ENCODE assay signal across 8 cellular contexts in the genomic region with DNA sequence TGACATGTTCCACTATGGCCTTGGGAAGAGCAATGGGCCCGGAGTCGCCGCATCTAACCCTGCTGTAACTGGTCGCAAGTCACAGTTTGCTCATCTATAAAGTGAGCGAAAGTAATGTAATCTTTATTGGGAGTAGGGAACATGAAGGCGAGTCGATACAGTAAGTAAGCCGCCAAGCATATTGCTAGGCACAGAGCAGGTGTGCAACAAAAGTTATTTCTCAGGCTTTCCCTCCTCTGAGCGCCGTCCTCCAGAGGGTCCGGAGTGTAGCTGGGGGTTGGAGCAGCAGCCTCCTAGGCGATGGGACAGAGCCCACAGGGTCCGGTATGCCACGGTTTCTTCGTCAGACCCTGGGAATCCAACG. TPM values are rescaled to one million over a fixed set of nuclear protein-coding genes. Genes with fewer than 3 reads are reported as not detected.
A peak's percentile ranks its signal among the peaks of the same experiment; 100 is the strongest.
DNase-seq lines count a peak whose midpoint lies in the region; ATAC-seq and TF ChIP-seq lines count a peak whose summit lies in the region.

No MANE protein-coding gene starts in this region.

- 36% methylated on average over 16 of the region's 16 CpGs for WGBS in right cardiac atrium

- BruUV-seq in A673 (replicated peaks; lab: Mats Ljungman, UMichigan) = no TSS peak

- peaks cover 15% of the 10 kb centered on the region for H3K4me1 ChIP-seq in CD8-positive, alpha-beta memory T cell (ENCODE audit: insufficient read depth, low read length)
- no peaks in the 10 kb centered on the region for H3K4me1 ChIP-seq in right cardiac atrium (ENCODE audit: control insufficient read depth, insufficient read depth, low read length)
- H3K4me1 ChIP-seq in A673 (ENCODE audit: insufficient read depth, low read length, poor library complexity, severe bottlenecking) = no peaks in the 10 kb centered on the region

- H3K9me3 Mint-ChIP-seq in CD8-positive, alpha-beta memory T cell = no peaks in the 10 kb centered on the region
- H3K9me3 Mint-ChIP-seq in progenitor cell of endocrine pancreas (ENCODE audit: low read depth) = no peaks in the 10 kb centered on the region

- H3K9me3 ChIP-seq in CD8-positive, alpha-beta memory T cell (ENCODE audit: low read length) = no peaks in the 10 kb centered on the region
- H3K9me3 ChIP-seq in T-helper 17 cell (ENCODE audit: control insufficient read depth, low read length, poor library complexity, severe bottlenecking) = no peaks in the 10 kb centered on the region
- no peaks in the 10 kb centered on the region for H3K9me3 ChIP-seq in right cardiac atrium (ENCODE audit: control insufficient read depth, low read length)
- no peaks in the 10 kb centered on the region for H3K9me3 ChIP-seq in A673 (ENCODE audit: low read depth, low read length, poor library complexity, severe bottlenecking)

- no peak for DNase-seq in CD8-positive, alpha-beta memory T cell
- no peak for DNase-seq in T-helper 17 cell
- no peak for DNase-seq in right cardiac atrium
- DNase-seq in progenitor cell of endocrine pancreas (ENCODE audit: low spot score, unreplicated experiment) = no peak
- no peak for DNase-seq in A673 (ENCODE audit: low spot score)
- no peak for DNase-seq in NCI-H1092 (lab: John Stamatoyannopoulos, UW)
- no peak for DNase-seq in hepatic stellate cell (ENCODE audit: low spot score)

- no peak overlapping the region for H3K27ac Mint-ChIP-seq in CD8-positive, alpha-beta memory T cell
- H3K27ac Mint-ChIP-seq in T-helper 17 cell (no peak overlapping the region), progenitor cell of endocrine pancreas (no peak overlapping the region)

- POLR2A ChIA-PET in CD8-positive, alpha-beta memory T cell (lab: Charles Lee) = interaction anchor here (1.2 kb wide), 1 partner anchor 10 kb away, joined by 3 read pairs; no protein-coding TSS in a partner anchor
- POLR2A ChIA-PET in A673 (lab: Charles Lee; ENCODE audit: low non-redundant PET) = no interaction called here

- intact Hi-C loops in right cardiac atrium (cut with DNase I) (no loop called here), A673 (cut with micrococcal nuclease; ENCODE audit: unreplicated experiment) (no loop called here)

- H3K4me1 Mint-ChIP-seq in CD8-positive, alpha-beta memory T cell = peaks cover 8 to 19% (median 13%) of the 10 kb centered on the region in 3 donors
- H3K4me1 Mint-ChIP-seq in T-helper 17 cell (peaks cover 14% of the 10 kb centered on the region), progenitor cell of endocrine pancreas (ENCODE audit: low read depth) (peaks cover 35% of the 10 kb centered on the region)

- peak overlapping the region; percentile 34 to 73 (median 44) for H3K4me3 Mint-ChIP-seq in CD8-positive, alpha-beta memory T cell
- H3K4me3 Mint-ChIP-seq in T-helper 17 cell = peak overlapping the region; percentile 68
- H3K4me3 Mint-ChIP-seq in progenitor cell of endocrine pancreas (ENCODE audit: low read depth) = peak overlapping the region; percentile 43

- peak overlapping the region; percentile 47 for H3K4me3 ChIP-seq in CD8-positive, alpha-beta memory T cell (ENCODE audit: low read length)
- H3K4me3 ChIP-seq in right cardiac atrium (ENCODE audit: low read length) = peak overlapping the region; percentile 33
- H3K4me3 ChIP-seq in A673 (ENCODE audit: low read depth, low read length, poor library complexity, severe bottlenecking) = no peak overlapping the region

- TF ChIP-seq CTCF in progenitor cell of endocrine pancreas (IDR thresholded peaks at IDR 0.05; ENCODE audit: unreplicated experiment) = no peak
- no peak for TF ChIP-seq CTCF in A673 (conservative IDR thresholded peaks at IDR 0.05; ENCODE audit: low read depth, low read length)

- H3K27me3 ChIP-seq in CD8-positive, alpha-beta memory T cell (ENCODE audit: insufficient read depth, low read length, poor library complexity, severe bottlenecking) = peaks cover 48% of the 10 kb centered on the region
- H3K27me3 ChIP-seq in right cardiac atrium (ENCODE audit: control insufficient read depth, insufficient read depth) = no peaks in the 10 kb centered on the region
- peaks cover 100% of the 10 kb centered on the region for H3K27me3 ChIP-seq in A673 (replicated peaks; ENCODE audit: insufficient read depth, low read depth, low read length, poor library complexity)

- ATAC-seq in T-helper 17 cell (no peak), right cardiac atrium (peak in 1 of 2 donors; percentile 2), HG03521 (IDR thresholded peaks at IDR 0.05; ENCODE audit: unreplicated experiment) (no peak)

- CTCF ChIA-PET in CD8-positive, alpha-beta memory T cell (lab: Charles Lee) = interaction anchor here (0.7 to 2.2 kb wide), 7 partner anchors 8 to 190 kb away, joined by 3 to 6 read pairs (median 5); no protein-coding TSS in a partner anchor
- CTCF ChIA-PET in A673 (lab: Charles Lee) = no interaction called here

- no peaks in the 10 kb centered on the region for H3K36me3 ChIP-seq in CD8-positive, alpha-beta memory T cell (ENCODE audit: insufficient read depth, low read length)
- no peaks in the 10 kb centered on the region for H3K36me3 ChIP-seq in A673 (ENCODE audit: insufficient read depth, low read length, poor library complexity, severe bottlenecking)

- H3K36me3 Mint-ChIP-seq in CD8-positive, alpha-beta memory T cell = no peaks in the 10 kb centered on the region
- H3K36me3 Mint-ChIP-seq in T-helper 17 cell (ENCODE audit: low read depth) (peaks cover 19% of the 10 kb centered on the region), progenitor cell of endocrine pancreas (ENCODE audit: insufficient read depth) (no peaks in the 10 kb centered on the region)

- H3K27me3 Mint-ChIP-seq in CD8-positive, alpha-beta memory T cell = peaks cover 42 to 68% of the 10 kb centered on the region in 2 donors
- H3K27me3 Mint-ChIP-seq in T-helper 17 cell = peaks cover 76% of the 10 kb centered on the region
- peaks cover 57% of the 10 kb centered on the region for H3K27me3 Mint-ChIP-seq in progenitor cell of endocrine pancreas

- no peak overlapping the region for H3K27ac ChIP-seq in CD8-positive, alpha-beta memory T cell (ENCODE audit: low read depth, low read length)
- H3K27ac ChIP-seq in right cardiac atrium (ENCODE audit: low read length) (no peak overlapping the region), A673 (ENCODE audit: low read depth, low read length, poor library complexity, severe bottlenecking) (no peak overlapping the region)

RNA-seq across cellular contexts. Expression of gene SPON1, which starts 0.3 kb away (rescaled TPM):
- under 1 TPM; 0.81 to 0.97 TPM for total RNA-seq in CD8-positive, alpha-beta memory T cell
- 2.0 TPM for polyA plus RNA-seq in CD8-positive, alpha-beta memory T cell
- total RNA-seq in T-helper 17 cell (1 to 10 TPM; 4.8 to 7.3 TPM), right cardiac atrium (10 to 100 TPM; 22.7 to 32.7 (median 28.3) TPM), progenitor cell of endocrine pancreas (13.3 and 13.7 TPM in 2 replicates), A673 (2021) (not detected in 2 replicates)
- 12.6 TPM for polyA plus RNA-seq in right cardiac atrium
